Comparison of ENCODE assay signal across 7 cellular contexts in the genomic region with DNA sequence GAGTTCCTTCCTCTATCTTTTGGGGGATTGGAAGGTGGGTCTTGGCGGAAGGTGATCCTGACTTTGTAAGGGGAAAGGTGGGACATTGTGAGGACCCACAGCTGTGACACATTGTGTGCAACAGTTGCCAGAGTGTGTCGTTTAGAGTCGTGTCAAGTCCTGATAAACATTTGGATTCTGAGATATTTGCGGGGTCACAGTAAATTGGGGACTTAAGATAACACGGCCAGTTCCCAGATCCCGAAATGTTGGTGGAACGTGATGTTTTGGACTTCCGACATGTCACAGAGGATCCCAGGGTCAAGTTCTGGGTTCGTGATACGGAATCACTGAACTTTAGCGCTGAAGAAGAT.
DNase-seq lines count a peak whose midpoint lies in the region; ATAC-seq and TF ChIP-seq lines count a peak whose summit lies in the region.

No MANE protein-coding gene starts in this region.

- H3K9me3 ChIP-seq in HEK293 (ENCODE audit: control insufficient read depth, insufficient read depth, low read depth, low read length): no peaks in the 10 kb centered on the region
- no peaks in the 10 kb centered on the region for H3K9me3 ChIP-seq in iPS DF 6.9 (ENCODE audit: control insufficient read depth, insufficient read depth, low read length)

- H3K4me1 ChIP-seq in HEK293 (ENCODE audit: control insufficient read depth, insufficient read depth, low read length): peaks cover 3% of the 10 kb centered on the region; the same call in 1 of the 2 replicates
- no peaks in the 10 kb centered on the region for H3K4me1 ChIP-seq in iPS DF 6.9 (ENCODE audit: control insufficient read depth, insufficient read depth, low read length)

- peak overlapping the region; percentile 89 for H3K27ac ChIP-seq in HEK293 (ENCODE audit: extremely low read depth, low read depth, low read length)
- peak overlapping the region; percentile 80 for H3K27ac ChIP-seq in VCaP
- H3K27ac ChIP-seq in iPS DF 6.9 (ENCODE audit: low read length): no peak overlapping the region

- CTCF ChIA-PET in HEK293 (lab: Yijun Ruan, JAX): no interaction called here

- no peaks in the 10 kb centered on the region for H3K27me3 ChIP-seq in iPS DF 6.9 (ENCODE audit: control insufficient read depth, insufficient read depth, low read length)

- POLR2A ChIA-PET in HEK293 (lab: Yijun Ruan, JAX): interaction anchor here (1.0 kb wide), 1 partner anchor 12 kb away, joined by 3 read pairs; no protein-coding TSS in a partner anchor

- no CpG with 5 or more reads among the region's 11 CpGs for WGBS in iPS DF 6.9 (ENCODE audit: insufficient coverage, insufficient read length)

- no peak for TF ChIP-seq CTCF in HEK293 (tag by site-specific recombination; IDR thresholded peaks at IDR 0.05)
- no peak for TF ChIP-seq CTCF in VCaP (conservative IDR thresholded peaks at IDR 0.05)

- DNase-seq in iPS DF 6.9 (ENCODE audit: low read depth, low spot score): no peak
- no peak for DNase-seq in Ammon's horn (ENCODE audit: low spot score)
- DNase-seq in stimulated activated naive CD4-positive, alpha-beta T cell (lab: John Stamatoyannopoulos, UW): no peak

- peak overlapping the region; percentile 97 for H3K27ac Mint-ChIP-seq in stimulated activated memory B cell treated with anti-CD40 and anti-IgM and Interleukin-4, amounts not matched to agents 10 μg/mL and 1 μg/mL and 100 μg/mL, for 72 hours

- H3K4me3 ChIP-seq in HEK293 (ENCODE audit: low read depth, low read length) (peak overlapping the region; percentile 97), iPS DF 6.9 (ENCODE audit: low read length) (peak overlapping the region; percentile 93)

- peak overlapping the region; percentile 99 for H3K4me3 Mint-ChIP-seq in stimulated activated memory B cell treated with anti-CD40 and anti-IgM and Interleukin-4, amounts not matched to agents 10 μg/mL and 1 μg/mL and 100 μg/mL, for 72 hours

- no peak for ATAC-seq in stimulated activated memory B cell treated with anti-CD40 and anti-IgM and Interleukin-4, amounts not matched to agents 10 μg/mL and 1 μg/mL and 100 μg/mL, for 72 hours
- ATAC-seq in GM21528 (IDR thresholded peaks at IDR 0.05; ENCODE audit: low FRiP score, unreplicated experiment): no peak

- no peaks in the 10 kb centered on the region for H3K36me3 Mint-ChIP-seq in stimulated activated memory B cell treated with anti-CD40 and anti-IgM and Interleukin-4, amounts not matched to agents 10 μg/mL and 1 μg/mL and 100 μg/mL, for 72 hours

- peaks cover 21 to 31% of the 10 kb centered on the region in 2 experiments for H3K36me3 ChIP-seq in HEK293 (ENCODE audit: control insufficient read depth in 2 of 2, insufficient read depth in 1 of 2, low read length in 2 of 2)
- no peaks in the 10 kb centered on the region; the same call in 1 of the 2 replicates for H3K36me3 ChIP-seq in iPS DF 6.9 (ENCODE audit: control insufficient read depth, insufficient read depth, low read length)

- no peaks in the 10 kb centered on the region for H3K9me3 Mint-ChIP-seq in stimulated activated memory B cell treated with anti-CD40 and anti-IgM and Interleukin-4, amounts not matched to agents 10 μg/mL and 1 μg/mL and 100 μg/mL, for 72 hours

- peaks cover 24% of the 10 kb centered on the region for H3K4me1 Mint-ChIP-seq in stimulated activated memory B cell treated with anti-CD40 and anti-IgM and Interleukin-4, amounts not matched to agents 10 μg/mL and 1 μg/mL and 100 μg/mL, for 72 hours

- no peaks in the 10 kb centered on the region for H3K27me3 Mint-ChIP-seq in stimulated activated memory B cell treated with anti-CD40 and anti-IgM and Interleukin-4, amounts not matched to agents 10 μg/mL and 1 μg/mL and 100 μg/mL, for 72 hours

TF ChIP-seq in HEK293, 187 proteins besides CTCF, POLR2A, EP300 and RAD21:
- TF ChIP-seq ZNF600 (tag by site-specific recombination; IDR thresholded peaks at IDR 0.05): peak; percentile 83
- TF ChIP-seq, protein P1, sequence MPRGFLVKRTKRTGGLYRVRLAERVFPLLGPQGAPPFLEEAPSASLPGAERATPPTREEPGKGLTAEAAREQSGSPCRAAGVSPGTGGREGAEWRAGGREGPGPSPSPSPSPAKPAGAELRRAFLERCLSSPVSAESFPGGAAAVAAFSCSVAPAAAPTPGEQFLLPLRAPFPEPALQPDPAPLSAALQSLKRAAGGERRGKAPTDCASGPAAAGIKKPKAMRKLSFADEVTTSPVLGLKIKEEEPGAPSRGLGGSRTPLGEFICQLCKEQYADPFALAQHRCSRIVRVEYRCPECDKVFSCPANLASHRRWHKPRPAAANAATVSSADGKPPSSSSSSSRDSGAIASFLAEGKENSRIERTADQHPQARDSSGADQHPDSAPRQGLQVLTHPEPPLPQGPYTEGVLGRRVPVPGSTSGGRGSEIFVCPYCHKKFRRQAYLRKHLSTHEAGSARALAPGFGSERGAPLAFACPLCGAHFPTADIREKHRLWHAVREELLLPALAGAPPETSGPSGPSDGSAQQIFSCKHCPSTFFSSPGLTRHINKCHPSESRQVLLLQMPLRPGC (tag by site-specific recombination; IDR thresholded peaks at IDR 0.05): no peak
- TF ChIP-seq SETDB1 (IDR thresholded peaks at IDR 0.05; ENCODE audit: insufficient read length, low read length): no peak
- TF ChIP-seq ZNF777 (tag by site-specific recombination; IDR thresholded peaks at IDR 0.05; ENCODE audit: borderline replicate concordance): no peak
- TF ChIP-seq SCRT2 (tag by site-specific recombination; IDR thresholded peaks at IDR 0.05): peak; percentile 96
- TF ChIP-seq, protein P2, sequence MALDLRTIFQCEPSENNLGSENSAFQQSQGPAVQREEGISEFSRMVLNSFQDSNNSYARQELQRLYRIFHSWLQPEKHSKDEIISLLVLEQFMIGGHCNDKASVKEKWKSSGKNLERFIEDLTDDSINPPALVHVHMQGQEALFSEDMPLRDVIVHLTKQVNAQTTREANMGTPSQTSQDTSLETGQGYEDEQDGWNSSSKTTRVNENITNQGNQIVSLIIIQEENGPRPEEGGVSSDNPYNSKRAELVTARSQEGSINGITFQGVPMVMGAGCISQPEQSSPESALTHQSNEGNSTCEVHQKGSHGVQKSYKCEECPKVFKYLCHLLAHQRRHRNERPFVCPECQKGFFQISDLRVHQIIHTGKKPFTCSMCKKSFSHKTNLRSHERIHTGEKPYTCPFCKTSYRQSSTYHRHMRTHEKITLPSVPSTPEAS (tag by site-specific recombination; IDR thresholded peaks at IDR 0.05): peak; percentile 2; the same call in 1 of the 2 replicates
- peak; percentile 82; the same call in 1 of the 2 replicates for TF ChIP-seq SCRT1 (tag by site-specific recombination; IDR thresholded peaks at IDR 0.05; ENCODE audit: borderline replicate concordance)
- no peak for TF ChIP-seq ZNF473 (tag by site-specific recombination; IDR thresholded peaks at IDR 0.05)
- TF ChIP-seq, protein P3, sequence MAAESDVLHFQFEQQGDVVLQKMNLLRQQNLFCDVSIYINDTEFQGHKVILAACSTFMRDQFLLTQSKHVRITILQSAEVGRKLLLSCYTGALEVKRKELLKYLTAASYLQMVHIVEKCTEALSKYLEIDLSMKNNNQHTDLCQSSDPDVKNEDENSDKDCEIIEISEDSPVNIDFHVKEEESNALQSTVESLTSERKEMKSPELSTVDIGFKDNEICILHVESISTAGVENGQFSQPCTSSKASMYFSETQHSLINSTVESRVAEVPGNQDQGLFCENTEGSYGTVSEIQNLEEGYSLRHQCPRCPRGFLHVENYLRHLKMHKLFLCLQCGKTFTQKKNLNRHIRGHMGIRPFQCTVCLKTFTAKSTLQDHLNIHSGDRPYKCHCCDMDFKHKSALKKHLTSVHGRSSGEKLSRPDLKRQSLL (tag by site-specific recombination; IDR thresholded peaks at IDR 0.05): no peak
- TF ChIP-seq ZNF266 (tag by site-specific recombination; IDR thresholded peaks at IDR 0.05; ENCODE audit: low read depth): no peak
- TF ChIP-seq KLF1 (tag by site-specific recombination; IDR thresholded peaks at IDR 0.05): no peak
- TF ChIP-seq SP3 (tag by site-specific recombination; IDR thresholded peaks at IDR 0.05): no peak
